Comparison of ENCODE assay signal across 8 cellular contexts in genomic region chr2:27217173-27218121, GRCh38. TPM values are rescaled to one million over a fixed set of nuclear protein-coding genes. Genes with fewer than 3 reads are reported as not detected.
DNase-seq lines count a peak whose midpoint lies in the region; ATAC-seq and TF ChIP-seq lines count a peak whose summit lies in the region.

Gene CAD (plus strand): TSS chr2:27217369. CDS start chr2:27217552, 183 bp downstream.

- peak; percentile 64 for ATAC-seq in HG03196 (IDR thresholded peaks at IDR 0.05; ENCODE audit: unreplicated experiment)

- DNase-seq in AG08396 (ENCODE audit: low spot score) (peak; percentile 95), NCI-H345 treated with DMSO at 0.1 percent for 48 hours (lab: John Stamatoyannopoulos, UW; ENCODE audit: unreplicated experiment) (peak; percentile 54), cerebellum (ENCODE audit: low spot score) (peak; percentile 92), kidney glomerular epithelial cell (lab: John Stamatoyannopoulos, UW) (peak; percentile 72)
- DNase-seq in activated CD4-positive, alpha-beta T cell treated with anti-CD3 and anti-CD28 coated beads for 1 hour = peak; percentile 74
- DNase-seq in stimulated activated CD4-positive, alpha-beta T cell treated with anti-CD3 and anti-CD28 coated beads, Interleukin-1b, Interleukin-23, amount 100 ng/mL, for 1 hour (ENCODE audit: low read depth in 2 of 2) = peak; percentile 56 to 87

- in situ Hi-C loops in GM18951 (cut with MboI; ENCODE audit: low sequenced_read_pairs, unreplicated experiment) = no loop called here

- peak; percentile 85 for TF ChIP-seq POLR2A in GM18951 (IDR thresholded peaks at IDR 0.05; ENCODE audit: extremely low read depth, insufficient read depth, insufficient read length)

RNA-seq across cellular contexts. Expression of gene CAD, which starts in this region (rescaled TPM):
- 23.7 TPM for total RNA-seq in cerebellum

Comparison
In these comparisons a context has a peak if more than half of its experiments do, and no peak if none do; other contexts are left out.
1. Peak in every context shown above with its lines: DNase-seq and ATAC-seq.